Comparison of ENCODE assay signal across 8 cellular contexts in the genomic region with DNA sequence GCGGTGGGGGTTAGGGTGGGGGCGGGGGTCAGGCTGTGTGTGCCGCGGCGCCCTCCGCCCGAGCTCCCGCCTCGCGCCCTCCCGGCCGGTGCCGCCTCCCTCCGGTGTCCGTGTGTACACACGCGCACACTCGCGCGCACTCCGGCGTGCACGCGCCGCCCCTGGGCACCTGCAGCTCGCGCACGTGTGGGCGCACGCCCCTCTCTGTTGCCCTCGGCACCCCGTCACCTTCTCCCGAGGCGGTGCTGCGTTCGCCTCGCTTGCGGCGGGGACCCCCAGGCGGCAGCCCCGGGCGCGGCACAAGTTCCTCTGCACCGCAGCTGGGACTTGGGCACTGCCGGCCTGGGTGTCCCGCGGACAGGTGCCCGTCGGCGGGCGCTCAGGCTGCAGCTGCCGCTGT. TPM values are rescaled to one million over a fixed set of nuclear protein-coding genes. Genes with fewer than 3 reads are reported as not detected.
DNase-seq lines count a peak whose midpoint lies in the region; ATAC-seq, FAIRE-seq and TF ChIP-seq lines count a peak whose summit lies in the region.

No MANE protein-coding gene starts in this region.

- BruUV-seq in Caco-2 (replicated peaks; lab: Mats Ljungman, UMichigan) = no TSS peak

- DNase-seq in Caco-2 (peak; percentile 58 to 63), NCI-H1092 treated with DMSO at 0.1 percent for 48 hours (lab: John Stamatoyannopoulos, UW) (peak; percentile 50), anterior cingulate cortex (lab: John Stamatoyannopoulos, UW) (peak in 43 of 58 donors; percentile 3 to 64 (median 28)), sciatic nerve (ENCODE audit: low spot score) (peak; percentile 58), GM19239 (ENCODE audit: insufficient read length, low spot score) (no peak)

- H3K4me1 Mint-ChIP-seq in Caco-2 (ENCODE audit: low read depth, unreplicated experiment) = peaks cover 7% of the 10 kb centered on the region

- peak overlapping the region; percentile 32 for H3K9ac ChIP-seq in iPS-15b (ENCODE audit: low read depth, low read length)

- H3K36me3 Mint-ChIP-seq in Caco-2 (ENCODE audit: insufficient read depth, unreplicated experiment) = peaks cover 9% of the 10 kb centered on the region

- ATAC-seq in sciatic nerve = peak; percentile 20
- no peak for ATAC-seq in HG03521 (IDR thresholded peaks at IDR 0.05; ENCODE audit: unreplicated experiment)
- no peak for ATAC-seq in GM18520 (IDR thresholded peaks at IDR 0.05; ENCODE audit: unreplicated experiment)

- H3K4me3 ChIP-seq in Caco-2 (ENCODE audit: low read depth, low read length) (peak overlapping the region; percentile 97), iPS-15b (ENCODE audit: low read depth, low read length) (peak overlapping the region; percentile 67)

- H3K9me3 Mint-ChIP-seq in Caco-2 (ENCODE audit: unreplicated experiment) = peaks cover 17% of the 10 kb centered on the region

- CTCF ChIA-PET in Caco-2 (lab: Charles Lee) = no interaction called here

- peak overlapping the region; percentile 40 for H3K27ac Mint-ChIP-seq in Caco-2 (ENCODE audit: unreplicated experiment)

- H3K27me3 Mint-ChIP-seq in Caco-2 (ENCODE audit: insufficient read depth, unreplicated experiment) = peaks cover 14% of the 10 kb centered on the region

- H3K4me3 Mint-ChIP-seq in Caco-2 (ENCODE audit: unreplicated experiment) = peak overlapping the region; percentile 86

- FAIRE-seq in GM19239 (lab: Jason Lieb, UNC) = no peak

- TF ChIP-seq CTCF in Caco-2 (IDR thresholded peaks at IDR 0.05; ENCODE audit: insufficient read depth in 1 of 2, low read depth in 1 of 2, low read length in 1 of 2, severe bottlenecking in 1 of 2, unreplicated experiment in 1 of 2) = no peak

- POLR2A ChIA-PET in Caco-2 (lab: Charles Lee) = no interaction called here

- peaks cover 6% of the 10 kb centered on the region; the same call in 1 of the 2 replicates for H3K9me3 ChIP-seq in Caco-2
- no peaks in the 10 kb centered on the region for H3K9me3 ChIP-seq in iPS-15b (ENCODE audit: control insufficient read depth, insufficient read depth, low read length)

- intact Hi-C loops in Caco-2 (cut with micrococcal nuclease; ENCODE audit: unreplicated experiment) (loop anchor here (10.0 kb wide), 1 partner anchor 361 kb away; the partner anchor contains the start of gene TASP1), sciatic nerve (cut with DNase I) (no loop called here)

- no peaks in the 10 kb centered on the region for H3K27me3 ChIP-seq in Caco-2 (replicated peaks; ENCODE audit: control insufficient read depth, insufficient read depth, low read length)
- peaks cover 11% of the 10 kb centered on the region for H3K27me3 ChIP-seq in iPS-15b (ENCODE audit: control insufficient read depth, insufficient read depth, low read length)

- H3K4me1 ChIP-seq in Caco-2 (peaks cover 7% of the 10 kb centered on the region; the same call in 1 of the 2 replicates), iPS-15b (ENCODE audit: control insufficient read depth, insufficient read depth, low read length) (peaks cover 4% of the 10 kb centered on the region)

- H3K36me3 ChIP-seq in Caco-2 (ENCODE audit: control insufficient read depth, insufficient read depth, low read length) (no peaks in the 10 kb centered on the region), iPS-15b (ENCODE audit: control insufficient read depth, insufficient read depth, low read length) (no peaks in the 10 kb centered on the region)

RNA-seq across cellular contexts. Expression of gene MACROD2, which starts 0.5 kb away (rescaled TPM):
- total RNA-seq in Caco-2 (2022) (6.4 and 7.6 TPM in 2 replicates), sciatic nerve (13.8 TPM)

RNA-seq across cellular contexts. Expression of gene SEL1L2, which starts 5.4 kb away (rescaled TPM):
- total RNA-seq in Caco-2 (2022) (not detected in 2 replicates), sciatic nerve (not detected)
